ENCODE assay signal across 3 cellular contexts in the genomic region with DNA sequence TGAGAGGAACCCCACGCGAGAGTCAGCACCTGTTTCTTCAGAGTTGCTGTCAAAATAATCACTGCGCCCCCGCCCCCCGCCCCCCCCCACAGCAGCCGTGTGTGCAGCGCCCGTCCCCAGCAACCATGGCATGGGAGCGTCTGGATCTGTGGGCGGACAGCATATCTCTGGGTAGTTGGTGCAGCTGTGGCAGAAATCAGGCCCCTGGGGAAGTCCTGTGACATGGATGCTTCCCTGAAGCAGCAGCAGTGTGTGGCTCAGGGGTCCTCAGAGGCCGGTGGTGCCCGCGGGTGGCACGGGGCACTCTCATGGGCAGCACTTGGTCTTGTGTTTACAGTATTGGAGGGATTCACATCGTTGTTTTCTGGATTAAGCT.
TF ChIP-seq lines count a peak whose summit lies in the region.

No MANE protein-coding gene starts in this region.

TF ChIP-seq in SK-N-SH, 30 proteins besides CTCF, POLR2A, EP300 and RAD21:
- TF ChIP-seq, protein P1, sequence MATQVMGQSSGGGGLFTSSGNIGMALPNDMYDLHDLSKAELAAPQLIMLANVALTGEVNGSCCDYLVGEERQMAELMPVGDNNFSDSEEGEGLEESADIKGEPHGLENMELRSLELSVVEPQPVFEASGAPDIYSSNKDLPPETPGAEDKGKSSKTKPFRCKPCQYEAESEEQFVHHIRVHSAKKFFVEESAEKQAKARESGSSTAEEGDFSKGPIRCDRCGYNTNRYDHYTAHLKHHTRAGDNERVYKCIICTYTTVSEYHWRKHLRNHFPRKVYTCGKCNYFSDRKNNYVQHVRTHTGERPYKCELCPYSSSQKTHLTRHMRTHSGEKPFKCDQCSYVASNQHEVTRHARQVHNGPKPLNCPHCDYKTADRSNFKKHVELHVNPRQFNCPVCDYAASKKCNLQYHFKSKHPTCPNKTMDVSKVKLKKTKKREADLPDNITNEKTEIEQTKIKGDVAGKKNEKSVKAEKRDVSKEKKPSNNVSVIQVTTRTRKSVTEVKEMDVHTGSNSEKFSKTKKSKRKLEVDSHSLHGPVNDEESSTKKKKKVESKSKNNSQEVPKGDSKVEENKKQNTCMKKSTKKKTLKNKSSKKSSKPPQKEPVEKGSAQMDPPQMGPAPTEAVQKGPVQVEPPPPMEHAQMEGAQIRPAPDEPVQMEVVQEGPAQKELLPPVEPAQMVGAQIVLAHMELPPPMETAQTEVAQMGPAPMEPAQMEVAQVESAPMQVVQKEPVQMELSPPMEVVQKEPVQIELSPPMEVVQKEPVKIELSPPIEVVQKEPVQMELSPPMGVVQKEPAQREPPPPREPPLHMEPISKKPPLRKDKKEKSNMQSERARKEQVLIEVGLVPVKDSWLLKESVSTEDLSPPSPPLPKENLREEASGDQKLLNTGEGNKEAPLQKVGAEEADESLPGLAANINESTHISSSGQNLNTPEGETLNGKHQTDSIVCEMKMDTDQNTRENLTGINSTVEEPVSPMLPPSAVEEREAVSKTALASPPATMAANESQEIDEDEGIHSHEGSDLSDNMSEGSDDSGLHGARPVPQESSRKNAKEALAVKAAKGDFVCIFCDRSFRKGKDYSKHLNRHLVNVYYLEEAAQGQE (IDR thresholded peaks at IDR 0.05; ENCODE audit: low read depth, low read length), result no peak
- TF ChIP-seq YY1 (IDR thresholded peaks at IDR 0.05; ENCODE audit: low read depth), result no peak
- TF ChIP-seq, protein P2, sequence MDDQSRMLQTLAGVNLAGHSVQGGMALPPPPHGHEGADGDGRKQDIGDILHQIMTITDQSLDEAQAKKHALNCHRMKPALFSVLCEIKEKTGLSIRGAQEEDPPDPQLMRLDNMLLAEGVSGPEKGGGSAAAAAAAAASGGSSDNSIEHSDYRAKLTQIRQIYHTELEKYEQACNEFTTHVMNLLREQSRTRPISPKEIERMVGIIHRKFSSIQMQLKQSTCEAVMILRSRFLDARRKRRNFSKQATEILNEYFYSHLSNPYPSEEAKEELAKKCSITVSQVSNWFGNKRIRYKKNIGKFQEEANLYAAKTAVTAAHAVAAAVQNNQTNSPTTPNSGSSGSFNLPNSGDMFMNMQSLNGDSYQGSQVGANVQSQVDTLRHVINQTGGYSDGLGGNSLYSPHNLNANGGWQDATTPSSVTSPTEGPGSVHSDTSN (IDR thresholded peaks at IDR 0.05), result no peak

TF ChIP-seq in SK-N-SH treated with all-trans-retinoic acid at 6 μM for 48 hours, 23 proteins besides CTCF, POLR2A, EP300 and RAD21 (continued from another document):
- TF ChIP-seq, protein P3, sequence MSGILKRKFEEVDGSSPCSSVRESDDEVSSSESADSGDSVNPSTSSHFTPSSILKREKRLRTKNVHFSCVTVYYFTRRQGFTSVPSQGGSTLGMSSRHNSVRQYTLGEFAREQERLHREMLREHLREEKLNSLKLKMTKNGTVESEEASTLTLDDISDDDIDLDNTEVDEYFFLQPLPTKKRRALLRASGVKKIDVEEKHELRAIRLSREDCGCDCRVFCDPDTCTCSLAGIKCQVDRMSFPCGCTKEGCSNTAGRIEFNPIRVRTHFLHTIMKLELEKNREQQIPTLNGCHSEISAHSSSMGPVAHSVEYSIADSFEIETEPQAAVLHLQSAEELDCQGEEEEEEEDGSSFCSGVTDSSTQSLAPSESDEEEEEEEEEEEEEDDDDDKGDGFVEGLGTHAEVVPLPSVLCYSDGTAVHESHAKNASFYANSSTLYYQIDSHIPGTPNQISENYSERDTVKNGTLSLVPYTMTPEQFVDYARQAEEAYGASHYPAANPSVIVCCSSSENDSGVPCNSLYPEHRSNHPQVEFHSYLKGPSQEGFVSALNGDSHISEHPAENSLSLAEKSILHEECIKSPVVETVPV (CRISPR knock-in tag; IDR thresholded peaks at IDR 0.05), result no peak
- TF ChIP-seq ISL1 (CRISPR knock-in tag; IDR thresholded peaks at IDR 0.05) (no peak), ARNTL (CRISPR knock-in tag; IDR thresholded peaks at IDR 0.05; ENCODE audit: borderline replicate concordance, low read depth) (no peak), SNAI2 (CRISPR knock-in tag; IDR thresholded peaks at IDR 0.05) (no peak), BACH2 (CRISPR knock-in tag; IDR thresholded peaks at IDR 0.05; ENCODE audit: borderline replicate concordance) (no peak), PPARA (CRISPR knock-in tag; IDR thresholded peaks at IDR 0.05; ENCODE audit: borderline replicate concordance) (no peak), TOX (CRISPR knock-in tag; IDR thresholded peaks at IDR 0.05; ENCODE audit: borderline replicate concordance) (no peak), TCF4 (CRISPR knock-in tag; IDR thresholded peaks at IDR 0.05; ENCODE audit: borderline replicate concordance) (no peak), CSDC2 (CRISPR knock-in tag; IDR thresholded peaks at IDR 0.05) (no peak), ZC3H10 (CRISPR knock-in tag; IDR thresholded peaks at IDR 0.05) (no peak), RARB (CRISPR knock-in tag; IDR thresholded peaks at IDR 0.05) (no peak), ZFP30 (CRISPR knock-in tag; IDR thresholded peaks at IDR 0.05) (no peak), GLIS3 (CRISPR knock-in tag; IDR thresholded peaks at IDR 0.05) (no peak)
- TF ChIP-seq, protein P4, sequence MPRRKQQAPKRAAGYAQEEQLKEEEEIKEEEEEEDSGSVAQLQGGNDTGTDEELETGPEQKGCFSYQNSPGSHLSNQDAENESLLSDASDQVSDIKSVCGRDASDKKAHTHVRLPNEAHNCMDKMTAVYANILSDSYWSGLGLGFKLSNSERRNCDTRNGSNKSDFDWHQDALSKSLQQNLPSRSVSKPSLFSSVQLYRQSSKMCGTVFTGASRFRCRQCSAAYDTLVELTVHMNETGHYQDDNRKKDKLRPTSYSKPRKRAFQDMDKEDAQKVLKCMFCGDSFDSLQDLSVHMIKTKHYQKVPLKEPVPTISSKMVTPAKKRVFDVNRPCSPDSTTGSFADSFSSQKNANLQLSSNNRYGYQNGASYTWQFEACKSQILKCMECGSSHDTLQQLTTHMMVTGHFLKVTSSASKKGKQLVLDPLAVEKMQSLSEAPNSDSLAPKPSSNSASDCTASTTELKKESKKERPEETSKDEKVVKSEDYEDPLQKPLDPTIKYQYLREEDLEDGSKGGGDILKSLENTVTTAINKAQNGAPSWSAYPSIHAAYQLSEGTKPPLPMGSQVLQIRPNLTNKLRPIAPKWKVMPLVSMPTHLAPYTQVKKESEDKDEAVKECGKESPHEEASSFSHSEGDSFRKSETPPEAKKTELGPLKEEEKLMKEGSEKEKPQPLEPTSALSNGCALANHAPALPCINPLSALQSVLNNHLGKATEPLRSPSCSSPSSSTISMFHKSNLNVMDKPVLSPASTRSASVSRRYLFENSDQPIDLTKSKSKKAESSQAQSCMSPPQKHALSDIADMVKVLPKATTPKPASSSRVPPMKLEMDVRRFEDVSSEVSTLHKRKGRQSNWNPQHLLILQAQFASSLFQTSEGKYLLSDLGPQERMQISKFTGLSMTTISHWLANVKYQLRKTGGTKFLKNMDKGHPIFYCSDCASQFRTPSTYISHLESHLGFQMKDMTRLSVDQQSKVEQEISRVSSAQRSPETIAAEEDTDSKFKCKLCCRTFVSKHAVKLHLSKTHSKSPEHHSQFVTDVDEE (CRISPR knock-in tag; IDR thresholded peaks at IDR 0.05), result no peak
- TF ChIP-seq, protein P5, sequence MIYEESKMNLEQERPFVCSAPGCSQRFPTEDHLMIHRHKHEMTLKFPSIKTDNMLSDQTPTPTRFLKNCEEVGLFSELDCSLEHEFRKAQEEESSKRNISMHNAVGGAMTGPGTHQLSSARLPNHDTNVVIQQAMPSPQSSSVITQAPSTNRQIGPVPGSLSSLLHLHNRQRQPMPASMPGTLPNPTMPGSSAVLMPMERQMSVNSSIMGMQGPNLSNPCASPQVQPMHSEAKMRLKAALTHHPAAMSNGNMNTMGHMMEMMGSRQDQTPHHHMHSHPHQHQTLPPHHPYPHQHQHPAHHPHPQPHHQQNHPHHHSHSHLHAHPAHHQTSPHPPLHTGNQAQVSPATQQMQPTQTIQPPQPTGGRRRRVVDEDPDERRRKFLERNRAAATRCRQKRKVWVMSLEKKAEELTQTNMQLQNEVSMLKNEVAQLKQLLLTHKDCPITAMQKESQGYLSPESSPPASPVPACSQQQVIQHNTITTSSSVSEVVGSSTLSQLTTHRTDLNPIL (CRISPR knock-in tag; IDR thresholded peaks at IDR 0.05; ENCODE audit: low read depth), result no peak
- TF ChIP-seq, protein P6, sequence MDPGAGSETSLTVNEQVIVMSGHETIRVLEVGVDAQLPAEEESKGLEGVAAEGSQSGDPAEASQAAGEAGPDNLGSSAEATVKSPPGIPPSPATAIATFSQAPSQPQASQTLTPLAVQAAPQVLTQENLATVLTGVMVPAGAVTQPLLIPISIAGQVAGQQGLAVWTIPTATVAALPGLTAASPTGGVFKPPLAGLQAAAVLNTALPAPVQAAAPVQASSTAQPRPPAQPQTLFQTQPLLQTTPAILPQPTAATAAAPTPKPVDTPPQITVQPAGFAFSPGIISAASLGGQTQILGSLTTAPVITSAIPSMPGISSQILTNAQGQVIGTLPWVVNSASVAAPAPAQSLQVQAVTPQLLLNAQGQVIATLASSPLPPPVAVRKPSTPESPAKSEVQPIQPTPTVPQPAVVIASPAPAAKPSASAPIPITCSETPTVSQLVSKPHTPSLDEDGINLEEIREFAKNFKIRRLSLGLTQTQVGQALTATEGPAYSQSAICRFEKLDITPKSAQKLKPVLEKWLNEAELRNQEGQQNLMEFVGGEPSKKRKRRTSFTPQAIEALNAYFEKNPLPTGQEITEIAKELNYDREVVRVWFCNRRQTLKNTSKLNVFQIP (CRISPR knock-in tag; IDR thresholded peaks at IDR 0.05; ENCODE audit: borderline replicate concordance, low read depth), result no peak
TF ChIP-seq in SK-N-SH treated with all-trans-retinoic acid at 6 μM for 48 hours: peak in this region for 0.

TF ChIP-seq in WTC11, 78 proteins besides CTCF, POLR2A, EP300 and RAD21 (continued from another document):
- no peak for TF ChIP-seq GABPB1 (CRISPR knock-in tag; IDR thresholded peaks at IDR 0.05)
- TF ChIP-seq, protein P7, sequence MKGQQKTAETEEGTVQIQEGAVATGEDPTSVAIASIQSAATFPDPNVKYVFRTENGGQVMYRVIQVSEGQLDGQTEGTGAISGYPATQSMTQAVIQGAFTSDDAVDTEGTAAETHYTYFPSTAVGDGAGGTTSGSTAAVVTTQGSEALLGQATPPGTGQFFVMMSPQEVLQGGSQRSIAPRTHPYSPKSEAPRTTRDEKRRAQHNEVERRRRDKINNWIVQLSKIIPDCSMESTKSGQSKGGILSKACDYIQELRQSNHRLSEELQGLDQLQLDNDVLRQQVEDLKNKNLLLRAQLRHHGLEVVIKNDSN (CRISPR knock-in tag; IDR thresholded peaks at IDR 0.05), result no peak
- TF ChIP-seq ZNF138 (CRISPR knock-in tag; conservative IDR thresholded peaks at IDR 0.05), result no peak
- no peak for TF ChIP-seq ETV6 (CRISPR knock-in tag; IDR thresholded peaks at IDR 0.05)
- TF ChIP-seq, protein P8, sequence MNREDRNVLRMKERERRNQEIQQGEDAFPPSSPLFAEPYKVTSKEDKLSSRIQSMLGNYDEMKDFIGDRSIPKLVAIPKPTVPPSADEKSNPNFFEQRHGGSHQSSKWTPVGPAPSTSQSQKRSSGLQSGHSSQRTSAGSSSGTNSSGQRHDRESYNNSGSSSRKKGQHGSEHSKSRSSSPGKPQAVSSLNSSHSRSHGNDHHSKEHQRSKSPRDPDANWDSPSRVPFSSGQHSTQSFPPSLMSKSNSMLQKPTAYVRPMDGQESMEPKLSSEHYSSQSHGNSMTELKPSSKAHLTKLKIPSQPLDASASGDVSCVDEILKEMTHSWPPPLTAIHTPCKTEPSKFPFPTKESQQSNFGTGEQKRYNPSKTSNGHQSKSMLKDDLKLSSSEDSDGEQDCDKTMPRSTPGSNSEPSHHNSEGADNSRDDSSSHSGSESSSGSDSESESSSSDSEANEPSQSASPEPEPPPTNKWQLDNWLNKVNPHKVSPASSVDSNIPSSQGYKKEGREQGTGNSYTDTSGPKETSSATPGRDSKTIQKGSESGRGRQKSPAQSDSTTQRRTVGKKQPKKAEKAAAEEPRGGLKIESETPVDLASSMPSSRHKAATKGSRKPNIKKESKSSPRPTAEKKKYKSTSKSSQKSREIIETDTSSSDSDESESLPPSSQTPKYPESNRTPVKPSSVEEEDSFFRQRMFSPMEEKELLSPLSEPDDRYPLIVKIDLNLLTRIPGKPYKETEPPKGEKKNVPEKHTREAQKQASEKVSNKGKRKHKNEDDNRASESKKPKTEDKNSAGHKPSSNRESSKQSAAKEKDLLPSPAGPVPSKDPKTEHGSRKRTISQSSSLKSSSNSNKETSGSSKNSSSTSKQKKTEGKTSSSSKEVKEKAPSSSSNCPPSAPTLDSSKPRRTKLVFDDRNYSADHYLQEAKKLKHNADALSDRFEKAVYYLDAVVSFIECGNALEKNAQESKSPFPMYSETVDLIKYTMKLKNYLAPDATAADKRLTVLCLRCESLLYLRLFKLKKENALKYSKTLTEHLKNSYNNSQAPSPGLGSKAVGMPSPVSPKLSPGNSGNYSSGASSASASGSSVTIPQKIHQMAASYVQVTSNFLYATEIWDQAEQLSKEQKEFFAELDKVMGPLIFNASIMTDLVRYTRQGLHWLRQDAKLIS (CRISPR knock-in tag; IDR thresholded peaks at IDR 0.05; ENCODE audit: borderline replicate concordance), result no peak
- no peak for TF ChIP-seq JAZF1 (CRISPR knock-in tag; IDR thresholded peaks at IDR 0.05)
- TF ChIP-seq RELA (CRISPR knock-in tag; IDR thresholded peaks at IDR 0.05; ENCODE audit: borderline replicate concordance), result no peak
- TF ChIP-seq ATF1 (CRISPR knock-in tag; IDR thresholded peaks at IDR 0.05), result no peak
